In genomic region chr5:177269232-177269895, GRCh38 we compare ENCODE assay signal across 34 cellular contexts.
"Had no signal": no experiment of that assay in that cellular context is flagged by ENCODE, and none has a peak within 500 bp of the region (broad histone marks: within the 10 kb centered on the region; RNA-seq: fewer than 3 reads in every experiment).

No MANE protein-coding gene starts in this region.

- FAIRE-seq: small intestine had no signal

- ATAC-seq: effector memory CD8-positive, alpha-beta T cell; gastrocnemius medialis; left cardiac atrium; left ventricle myocardium superior; psoas muscle; stimulated activated naive B cell treated with anti-CD40 and anti-IgM and Interleukin-4, amounts not matched to agents 10 μg/mL and 1 μg/mL and 100 μg/mL, for 72 hours had no signal

- H3K27ac ChIP-seq: adrenal gland, gastrocnemius medialis, ovary, psoas muscle, sigmoid colon, stomach, thyroid gland, upper lobe of left lung, vagina had no signal

- H3K4me1 ChIP-seq: gastrocnemius medialis, psoas muscle, vagina had no signal

- H3K27me3 ChIP-seq: adrenal gland, gastrocnemius medialis, ovary, sigmoid colon, stomach, thyroid gland, upper lobe of left lung, vagina had no signal

- H3K4me3 Mint-ChIP-seq: activated CD4-positive, alpha-beta memory T cell treated with anti-CD3 and anti-CD28 coated beads, Interleukin-2, amount 10 ng/mL, durations not matched to agents 7 days and 5 days; activated CD4-positive, alpha-beta T cell treated with anti-CD3 and anti-CD28 coated beads, Interleukin-2, amount 10 ng/mL, durations not matched to agents 7 days and 5 days; activated naive CD4-positive, alpha-beta T cell treated with anti-CD3 and anti-CD28 coated beads for 36 hours; activated naive CD8-positive, alpha-beta T cell treated with anti-CD3 and anti-CD28 coated beads for 36 hours; activated T-helper 1 cell treated with anti-CD3 and anti-CD28 coated beads, Interleukin-12 subunit alpha, Interleukin-12 subunit beta, Interleukin-2, Interleukin-4 antibody, amounts not matched to agents 30 ng/mL and 10 ng/mL and 1 ng/mL, durations not matched to agents 14 hours and 24 hours and 36 hours; brain; effector memory CD8-positive, alpha-beta T cell; naive B cell; nephron progenitor cell; stimulated activated naive B cell treated with anti-CD40 and anti-IgM and Interleukin-4, amounts not matched to agents 10 μg/mL and 1 μg/mL and 100 μg/mL, for 72 hours; T-helper 1 cell treated with Interleukin-12 subunit alpha and Interleukin-12 subunit beta and Interleukin-4 antibody, amounts not matched to agents 30 μg/mL and 1 μg/mL, for 36 hours had no signal

- DNase-seq: activated CD4-positive, alpha-beta memory T cell treated with anti-CD3 and anti-CD28 coated beads, Interleukin-2, amount 10 ng/mL, durations not matched to agents 7 days and 5 days; activated CD4-positive, alpha-beta T cell treated with anti-CD3 and anti-CD28 coated beads for 1 hour; activated CD4-positive, alpha-beta T cell treated with anti-CD3 and anti-CD28 coated beads, Interleukin-2, amount 10 ng/mL, durations not matched to agents 7 days and 5 days; activated effector memory CD4-positive, alpha-beta T cell treated with anti-CD3 and anti-CD28 coated beads, Interleukin-2, amount 50 U/mL, for 16 hours; activated naive CD4-positive, alpha-beta T cell treated with anti-CD3 and anti-CD28 coated beads for 36 hours; activated naive CD8-positive, alpha-beta T cell treated with anti-CD3 and anti-CD28 coated beads for 36 hours; activated T-cell treated with anti-CD3 and anti-CD28 coated beads for 4 hours; adrenal gland; aorta; cortex of kidney; effector memory CD8-positive, alpha-beta T cell; gastrocnemius medialis; glutamatergic neuron; islet precursor cell; left cardiac atrium; left ventricle myocardium superior; naive B cell; nephron progenitor cell; ovary; psoas muscle; sigmoid colon; small intestine; stimulated activated CD4-positive, alpha-beta T cell treated with anti-CD3 and anti-CD28 coated beads, Interleukin-1b, Interleukin-23, amount 100 ng/mL, for 48 hours; stimulated activated CD4-positive, alpha-beta T cell treated with anti-CD3 and anti-CD28 coated beads, Interleukin-4, amount 100 ng/mL, for 4 hours; stimulated activated CD8-positive, alpha-beta memory T cell treated with anti-CD3 and anti-CD28 coated beads, Interleukin-4, amount 100 ng/mL, for 48 hours; stimulated activated naive B cell treated with anti-CD40 and anti-IgM and Interleukin-4, amounts not matched to agents 10 μg/mL and 1 μg/mL and 100 μg/mL, for 72 hours; stomach; SW 1271; thyroid gland; upper lobe of left lung had no signal

- H3K9me3 Mint-ChIP-seq: activated CD4-positive, alpha-beta memory T cell treated with anti-CD3 and anti-CD28 coated beads, Interleukin-2, amount 10 ng/mL, durations not matched to agents 7 days and 5 days; activated CD4-positive, alpha-beta T cell treated with anti-CD3 and anti-CD28 coated beads, Interleukin-2, amount 10 ng/mL, durations not matched to agents 7 days and 5 days; activated naive CD4-positive, alpha-beta T cell treated with anti-CD3 and anti-CD28 coated beads for 36 hours; activated naive CD8-positive, alpha-beta T cell treated with anti-CD3 and anti-CD28 coated beads for 36 hours; activated T-helper 1 cell treated with anti-CD3 and anti-CD28 coated beads, Interleukin-12 subunit alpha, Interleukin-12 subunit beta, Interleukin-2, Interleukin-4 antibody, amounts not matched to agents 30 ng/mL and 10 ng/mL and 1 ng/mL, durations not matched to agents 14 hours and 24 hours and 36 hours; brain; effector memory CD8-positive, alpha-beta T cell; naive B cell; nephron progenitor cell; stimulated activated naive B cell treated with anti-CD40 and anti-IgM and Interleukin-4, amounts not matched to agents 10 μg/mL and 1 μg/mL and 100 μg/mL, for 72 hours; T-helper 1 cell treated with Interleukin-12 subunit alpha and Interleukin-12 subunit beta and Interleukin-4 antibody, amounts not matched to agents 30 μg/mL and 1 μg/mL, for 36 hours had no signal

- H3K4me1 Mint-ChIP-seq: brain; nephron progenitor cell; stimulated activated naive B cell treated with anti-CD40 and anti-IgM and Interleukin-4, amounts not matched to agents 10 μg/mL and 1 μg/mL and 100 μg/mL, for 72 hours had no signal

- H3K9me3 ChIP-seq: adrenal gland, gastrocnemius medialis, ovary, psoas muscle, sigmoid colon, stomach, thyroid gland, upper lobe of left lung, vagina had no signal

- H3K4me3 ChIP-seq: adrenal gland, gastrocnemius medialis, ovary, psoas muscle, sigmoid colon, stomach, thyroid gland, upper lobe of left lung, vagina had no signal

- H3K36me3 ChIP-seq: ovary had no signal

- H3K27ac Mint-ChIP-seq: activated CD4-positive, alpha-beta memory T cell treated with anti-CD3 and anti-CD28 coated beads, Interleukin-2, amount 10 ng/mL, durations not matched to agents 7 days and 5 days; activated CD4-positive, alpha-beta T cell treated with anti-CD3 and anti-CD28 coated beads, Interleukin-2, amount 10 ng/mL, durations not matched to agents 7 days and 5 days; activated naive CD4-positive, alpha-beta T cell treated with anti-CD3 and anti-CD28 coated beads for 36 hours; activated naive CD8-positive, alpha-beta T cell treated with anti-CD3 and anti-CD28 coated beads for 36 hours; activated T-helper 1 cell treated with anti-CD3 and anti-CD28 coated beads, Interleukin-12 subunit alpha, Interleukin-12 subunit beta, Interleukin-2, Interleukin-4 antibody, amounts not matched to agents 30 ng/mL and 10 ng/mL and 1 ng/mL, durations not matched to agents 14 hours and 24 hours and 36 hours; effector memory CD8-positive, alpha-beta T cell; nephron progenitor cell; stimulated activated naive B cell treated with anti-CD40 and anti-IgM and Interleukin-4, amounts not matched to agents 10 μg/mL and 1 μg/mL and 100 μg/mL, for 72 hours; T-helper 1 cell treated with Interleukin-12 subunit alpha and Interleukin-12 subunit beta and Interleukin-4 antibody, amounts not matched to agents 30 μg/mL and 1 μg/mL, for 36 hours had no signal
